Comparison of ENCODE assay signal across 21 cellular contexts in genomic region chr11:125857670-125858069, GRCh38. TPM values are rescaled to one million over a fixed set of nuclear protein-coding genes. Genes with fewer than 3 reads are reported as not detected.
"Had no signal": no experiment of that assay in that cellular context is flagged by ENCODE, and none has a peak within 500 bp of the region (broad histone marks: within the 10 kb centered on the region; RNA-seq: fewer than 3 reads in every experiment).

No MANE protein-coding gene starts in this region.

RNA-seq across cellular contexts. Expression of gene PATE4, which starts 24.6 kb away (rescaled TPM):
- total RNA-seq: activated naive CD4-positive, alpha-beta T cell treated with anti-CD3 and anti-CD28 coated beads for 36 hours; activated naive CD4-positive, alpha-beta T cell treated with anti-CD3 and anti-CD28 coated beads, Interleukin-2, amount 50 U/mL, for 72 hours; activated naive CD8-positive, alpha-beta T cell treated with anti-CD3 and anti-CD28 coated beads for 36 hours; activated naive CD8-positive, alpha-beta T cell treated with anti-CD3 and anti-CD28 coated beads, Interleukin-2, amount 10 ng/mL, durations not matched to agents 7 days and 5 days; activated T-cell treated with anti-CD3 and anti-CD28 coated beads, Interleukin-2, amount 50 U/mL, for 4 hours; activated T-cell treated with anti-CD3 and anti-CD28 coated beads, Interleukin-2, amount 50 U/mL, for 72 hours; activated T-helper 1 cell treated with anti-CD3 and anti-CD28 coated beads, Interleukin-12 subunit alpha, Interleukin-12 subunit beta, Interleukin-2, Interleukin-4 antibody, amounts not matched to agents 30 ng/mL and 10 ng/mL and 1 ng/mL, durations not matched to agents 14 hours and 24 hours and 36 hours; activated T-helper 17 cell treated with anti-CD3 and anti-CD28 coated beads, Interleukin-2, amount 50 U/mL, for 72 hours; activated T-helper 2 cell treated with anti-CD3 and anti-CD28 coated beads, Interferon-gamma antibody, Interleukin-2, Interleukin-4, amounts not matched to agents 10 μg/mL and 5 μg/mL and 100 μg/mL, durations not matched to agents 14 hours and 24 hours and 36 hours; adrenal gland; aorta; ascending aorta; astrocyte; body of pancreas; breast epithelium; bronchial epithelial cell; cardiac muscle cell; cardiac septum; cerebellum; chondrocyte had no signal
- polyA plus RNA-seq: adipose tissue, adrenal gland, cardiac muscle cell had no signal

RNA-seq across cellular contexts. Expression of gene DDX25, which starts 46.6 kb away (rescaled TPM):
- total RNA-seq: activated naive CD4-positive, alpha-beta T cell treated with anti-CD3 and anti-CD28 coated beads for 36 hours; activated naive CD8-positive, alpha-beta T cell treated with anti-CD3 and anti-CD28 coated beads, Interleukin-2, amount 10 ng/mL, durations not matched to agents 7 days and 5 days; activated T-cell treated with anti-CD3 and anti-CD28 coated beads, Interleukin-2, amount 50 U/mL, for 4 hours; activated T-helper 1 cell treated with anti-CD3 and anti-CD28 coated beads, Interleukin-12 subunit alpha, Interleukin-12 subunit beta, Interleukin-2, Interleukin-4 antibody, amounts not matched to agents 30 ng/mL and 10 ng/mL and 1 ng/mL, durations not matched to agents 14 hours and 24 hours and 36 hours; activated T-helper 2 cell treated with anti-CD3 and anti-CD28 coated beads, Interferon-gamma antibody, Interleukin-2, Interleukin-4, amounts not matched to agents 10 μg/mL and 5 μg/mL and 100 μg/mL, durations not matched to agents 14 hours and 24 hours and 36 hours; ascending aorta; bronchial epithelial cell; cardiac septum; chondrocyte had no signal
- polyA plus RNA-seq: aorta had no signal
